In genomic region chr19:50835785-50836542, GRCh38 we compare ENCODE assay signal across 1 cellular context.
TF ChIP-seq lines count a peak whose summit lies in the region.

No MANE protein-coding gene starts in this region.

TF ChIP-seq in HepG2, 621 proteins besides CTCF, POLR2A, EP300 and RAD21 (continued from another document and continues in another):
- no peak for TF ChIP-seq NR3C1 (CRISPR knock-in tag; IDR thresholded peaks at IDR 0.05)
- TF ChIP-seq BCL3 (CRISPR knock-in tag; IDR thresholded peaks at IDR 0.05) = no peak; the same call in 1 of the 2 replicates
- TF ChIP-seq ZNF549 (CRISPR knock-in tag; IDR thresholded peaks at IDR 0.05) = no peak
- TF ChIP-seq ZNF383 (CRISPR knock-in tag; IDR thresholded peaks at IDR 0.05; ENCODE audit: borderline replicate concordance) = no peak
- no peak for TF ChIP-seq ZNF138 (CRISPR knock-in tag; IDR thresholded peaks at IDR 0.05; ENCODE audit: low read depth)
- TF ChIP-seq ZFP36 (IDR thresholded peaks at IDR 0.05; ENCODE audit: borderline replicate concordance, low read depth, low read length, partially characterized antibody) = no peak
- TF ChIP-seq GMEB2 (CRISPR knock-in tag; IDR thresholded peaks at IDR 0.05; ENCODE audit: low read depth) = no peak
- no peak for TF ChIP-seq PLRG1 (conservative IDR thresholded peaks at IDR 0.05)
- no peak for TF ChIP-seq IKZF4 (CRISPR knock-in tag; IDR thresholded peaks at IDR 0.05; ENCODE audit: borderline replicate concordance, low read depth, not compliant biosample characterization)
- no peak for TF ChIP-seq PLSCR1 (CRISPR knock-in tag; IDR thresholded peaks at IDR 0.05; ENCODE audit: borderline replicate concordance)
- no peak for TF ChIP-seq ZNF446 (CRISPR knock-in tag; IDR thresholded peaks at IDR 0.05)
- no peak for TF ChIP-seq ZNF280D (CRISPR knock-in tag; IDR thresholded peaks at IDR 0.05)
- peak; percentile 54 for TF ChIP-seq ZFY (CRISPR knock-in tag; IDR thresholded peaks at IDR 0.05)
- TF ChIP-seq ATF5 (CRISPR knock-in tag; IDR thresholded peaks at IDR 0.05; ENCODE audit: low read depth) = no peak
- no peak for TF ChIP-seq FOXK2 (IDR thresholded peaks at IDR 0.05)
- no peak for TF ChIP-seq LBX2 (CRISPR knock-in tag; IDR thresholded peaks at IDR 0.05; ENCODE audit: borderline replicate concordance)
- TF ChIP-seq SRSF4 (IDR thresholded peaks at IDR 0.05; ENCODE audit: low read depth, low read length, poor library complexity, severe bottlenecking) = no peak
- 0 out of 2 replicates have a peak, but pooled peaks have one; percentile 63 for TF ChIP-seq HINFP (CRISPR knock-in tag; IDR thresholded peaks at IDR 0.05; ENCODE audit: low read depth)
- no peak for TF ChIP-seq FOXK1 (CRISPR knock-in tag; IDR thresholded peaks at IDR 0.05; ENCODE audit: borderline replicate concordance, low read depth)
- TF ChIP-seq SOX6 (IDR thresholded peaks at IDR 0.05) = no peak
- no peak for TF ChIP-seq SOX6 (CRISPR knock-in tag; IDR thresholded peaks at IDR 0.05)
- no peak for TF ChIP-seq NFYC (CRISPR knock-in tag; IDR thresholded peaks at IDR 0.05)
- no peak for TF ChIP-seq JUND (CRISPR knock-in tag; IDR thresholded peaks at IDR 0.05)
- TF ChIP-seq ZC3H4 (CRISPR knock-in tag; IDR thresholded peaks at IDR 0.05; ENCODE audit: borderline replicate concordance) = no peak
- TF ChIP-seq ZSCAN25 (CRISPR knock-in tag; IDR thresholded peaks at IDR 0.05) = no peak; the same call in 1 of the 2 replicates
- no peak for TF ChIP-seq TOPORS (CRISPR knock-in tag; IDR thresholded peaks at IDR 0.05)
- no peak for TF ChIP-seq ZNF10 (CRISPR knock-in tag; IDR thresholded peaks at IDR 0.05; ENCODE audit: borderline replicate concordance, low read depth)
- no peak for TF ChIP-seq GZF1 (CRISPR knock-in tag; IDR thresholded peaks at IDR 0.05)
- TF ChIP-seq ZFP91 (CRISPR knock-in tag; IDR thresholded peaks at IDR 0.05; ENCODE audit: borderline replicate concordance) = peak; percentile 54; the same call in 1 of the 2 replicates
- no peak for TF ChIP-seq ZNF207 (IDR thresholded peaks at IDR 0.05; ENCODE audit: borderline replicate concordance)
- no peak for TF ChIP-seq THAP8 (CRISPR knock-in tag; IDR thresholded peaks at IDR 0.05; ENCODE audit: borderline replicate concordance)
- no peak for TF ChIP-seq ZMAT5 (CRISPR knock-in tag; IDR thresholded peaks at IDR 0.05; ENCODE audit: borderline replicate concordance, low read depth)
- TF ChIP-seq ZNF574 (CRISPR knock-in tag; IDR thresholded peaks at IDR 0.05) = peak; percentile 53
- TF ChIP-seq ZGPAT (CRISPR knock-in tag; IDR thresholded peaks at IDR 0.05) = peak; percentile 29; the same call in 1 of the 2 replicates
- TF ChIP-seq CERS6 (CRISPR knock-in tag; IDR thresholded peaks at IDR 0.05) = no peak
- TF ChIP-seq SAP130 (CRISPR knock-in tag; IDR thresholded peaks at IDR 0.05; ENCODE audit: low read depth) = no peak; the same call in 1 of the 2 replicates
- TF ChIP-seq HOMEZ (CRISPR knock-in tag; IDR thresholded peaks at IDR 0.05; ENCODE audit: low read depth) = no peak
- no peak for TF ChIP-seq ZSCAN20 (CRISPR knock-in tag; IDR thresholded peaks at IDR 0.05; ENCODE audit: borderline replicate concordance)
- no peak for TF ChIP-seq NFKB2 (CRISPR knock-in tag; IDR thresholded peaks at IDR 0.05; ENCODE audit: borderline replicate concordance)
